2 cellular contexts compared by ENCODE assay signal in the genomic region with DNA sequence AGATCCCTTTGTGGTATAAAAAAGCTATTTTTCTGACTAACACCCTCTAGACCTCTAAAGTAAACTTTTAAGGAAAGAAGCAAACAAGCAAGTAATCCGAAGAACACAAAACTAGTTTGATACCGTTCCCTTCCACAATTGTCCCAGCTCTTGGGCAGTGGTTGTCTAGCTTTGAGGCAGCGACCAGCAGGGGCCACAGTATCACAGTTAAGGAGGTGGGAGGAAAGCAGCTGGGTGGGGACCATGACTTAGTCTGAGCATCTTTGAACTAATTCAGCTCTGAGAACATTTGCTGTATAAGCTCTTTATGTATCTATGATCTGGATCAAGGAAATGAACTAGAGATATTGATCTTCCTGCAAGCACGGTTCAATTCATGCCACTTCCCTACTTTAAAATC.
TF ChIP-seq lines count a peak whose summit lies in the region.

No MANE protein-coding gene starts in this region.

TF ChIP-seq in GM23338, 12 proteins besides CTCF, POLR2A, EP300 and RAD21 (continues in another document):
- no peak for TF ChIP-seq EZH2 (IDR thresholded peaks at IDR 0.05; ENCODE audit: low read depth, unreplicated experiment)
- TF ChIP-seq POLR2AphosphoS5 (IDR thresholded peaks at IDR 0.05; ENCODE audit: low read depth): no peak
- no peak for TF ChIP-seq STAT1 (IDR thresholded peaks at IDR 0.05; ENCODE audit: unreplicated experiment)
- TF ChIP-seq, protein P1, sequence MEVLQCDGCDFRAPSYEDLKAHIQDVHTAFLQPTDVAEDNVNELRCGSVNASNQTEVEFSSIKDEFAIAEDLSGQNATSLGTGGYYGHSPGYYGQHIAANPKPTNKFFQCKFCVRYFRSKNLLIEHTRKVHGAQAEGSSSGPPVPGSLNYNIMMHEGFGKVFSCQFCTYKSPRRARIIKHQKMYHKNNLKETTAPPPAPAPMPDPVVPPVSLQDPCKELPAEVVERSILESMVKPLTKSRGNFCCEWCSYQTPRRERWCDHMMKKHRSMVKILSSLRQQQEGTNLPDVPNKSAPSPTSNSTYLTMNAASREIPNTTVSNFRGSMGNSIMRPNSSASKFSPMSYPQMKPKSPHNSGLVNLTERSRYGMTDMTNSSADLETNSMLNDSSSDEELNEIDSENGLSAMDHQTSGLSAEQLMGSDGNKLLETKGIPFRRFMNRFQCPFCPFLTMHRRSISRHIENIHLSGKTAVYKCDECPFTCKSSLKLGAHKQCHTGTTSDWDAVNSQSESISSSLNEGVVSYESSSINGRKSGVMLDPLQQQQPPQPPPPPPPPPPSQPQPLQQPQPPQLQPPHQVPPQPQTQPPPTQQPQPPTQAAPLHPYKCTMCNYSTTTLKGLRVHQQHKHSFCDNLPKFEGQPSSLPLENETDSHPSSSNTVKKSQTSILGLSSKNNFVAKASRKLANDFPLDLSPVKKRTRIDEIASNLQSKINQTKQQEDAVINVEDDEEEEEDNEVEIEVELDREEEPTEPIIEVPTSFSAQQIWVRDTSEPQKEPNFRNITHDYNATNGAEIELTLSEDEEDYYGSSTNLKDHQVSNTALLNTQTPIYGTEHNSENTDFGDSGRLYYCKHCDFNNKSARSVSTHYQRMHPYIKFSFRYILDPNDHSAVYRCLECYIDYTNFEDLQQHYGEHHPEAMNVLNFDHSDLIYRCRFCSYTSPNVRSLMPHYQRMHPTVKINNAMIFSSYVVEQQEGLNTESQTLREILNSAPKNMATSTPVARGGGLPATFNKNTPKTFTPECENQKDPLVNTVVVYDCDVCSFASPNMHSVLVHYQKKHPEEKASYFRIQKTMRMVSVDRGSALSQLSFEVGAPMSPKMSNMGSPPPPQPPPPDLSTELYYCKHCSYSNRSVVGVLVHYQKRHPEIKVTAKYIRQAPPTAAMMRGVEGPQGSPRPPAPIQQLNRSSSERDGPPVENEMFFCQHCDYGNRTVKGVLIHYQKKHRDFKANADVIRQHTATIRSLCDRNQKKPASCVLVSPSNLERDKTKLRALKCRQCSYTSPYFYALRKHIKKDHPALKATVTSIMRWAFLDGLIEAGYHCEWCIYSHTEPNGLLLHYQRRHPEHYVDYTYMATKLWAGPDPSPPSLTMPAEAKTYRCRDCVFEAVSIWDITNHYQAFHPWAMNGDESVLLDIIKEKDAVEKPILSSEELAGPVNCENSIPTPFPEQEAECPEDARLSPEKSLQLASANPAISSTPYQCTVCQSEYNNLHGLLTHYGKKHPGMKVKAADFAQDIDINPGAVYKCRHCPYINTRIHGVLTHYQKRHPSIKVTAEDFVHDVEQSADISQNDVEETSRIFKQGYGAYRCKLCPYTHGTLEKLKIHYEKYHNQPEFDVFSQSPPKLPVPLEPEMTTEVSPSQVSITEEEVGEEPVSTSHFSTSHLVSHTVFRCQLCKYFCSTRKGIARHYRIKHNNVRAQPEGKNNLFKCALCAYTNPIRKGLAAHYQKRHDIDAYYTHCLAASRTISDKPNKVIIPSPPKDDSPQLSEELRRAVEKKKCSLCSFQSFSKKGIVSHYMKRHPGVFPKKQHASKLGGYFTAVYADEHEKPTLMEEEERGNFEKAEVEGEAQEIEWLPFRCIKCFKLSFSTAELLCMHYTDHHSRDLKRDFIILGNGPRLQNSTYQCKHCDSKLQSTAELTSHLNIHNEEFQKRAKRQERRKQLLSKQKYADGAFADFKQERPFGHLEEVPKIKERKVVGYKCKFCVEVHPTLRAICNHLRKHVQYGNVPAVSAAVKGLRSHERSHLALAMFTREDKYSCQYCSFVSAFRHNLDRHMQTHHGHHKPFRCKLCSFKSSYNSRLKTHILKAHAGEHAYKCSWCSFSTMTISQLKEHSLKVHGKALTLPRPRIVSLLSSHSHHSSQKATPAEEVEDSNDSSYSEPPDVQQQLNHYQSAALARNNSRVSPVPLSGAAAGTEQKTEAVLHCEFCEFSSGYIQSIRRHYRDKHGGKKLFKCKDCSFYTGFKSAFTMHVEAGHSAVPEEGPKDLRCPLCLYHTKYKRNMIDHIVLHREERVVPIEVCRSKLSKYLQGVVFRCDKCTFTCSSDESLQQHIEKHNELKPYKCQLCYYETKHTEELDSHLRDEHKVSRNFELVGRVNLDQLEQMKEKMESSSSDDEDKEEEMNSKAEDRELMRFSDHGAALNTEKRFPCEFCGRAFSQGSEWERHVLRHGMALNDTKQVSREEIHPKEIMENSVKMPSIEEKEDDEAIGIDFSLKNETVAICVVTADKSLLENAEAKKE (CRISPR knock-in tag; IDR thresholded peaks at IDR 0.05): no peak
- no peak for TF ChIP-seq EZH2phosphoT487 (IDR thresholded peaks at IDR 0.05; ENCODE audit: unreplicated experiment)
- no peak for TF ChIP-seq CREB1 (CRISPR knock-in tag; IDR thresholded peaks at IDR 0.05; ENCODE audit: low read depth)
- no peak for TF ChIP-seq JUNB (IDR thresholded peaks at IDR 0.05; ENCODE audit: unreplicated experiment)
- TF ChIP-seq NANOG (IDR thresholded peaks at IDR 0.05; ENCODE audit: borderline replicate concordance): no peak
- TF ChIP-seq, protein P2, sequence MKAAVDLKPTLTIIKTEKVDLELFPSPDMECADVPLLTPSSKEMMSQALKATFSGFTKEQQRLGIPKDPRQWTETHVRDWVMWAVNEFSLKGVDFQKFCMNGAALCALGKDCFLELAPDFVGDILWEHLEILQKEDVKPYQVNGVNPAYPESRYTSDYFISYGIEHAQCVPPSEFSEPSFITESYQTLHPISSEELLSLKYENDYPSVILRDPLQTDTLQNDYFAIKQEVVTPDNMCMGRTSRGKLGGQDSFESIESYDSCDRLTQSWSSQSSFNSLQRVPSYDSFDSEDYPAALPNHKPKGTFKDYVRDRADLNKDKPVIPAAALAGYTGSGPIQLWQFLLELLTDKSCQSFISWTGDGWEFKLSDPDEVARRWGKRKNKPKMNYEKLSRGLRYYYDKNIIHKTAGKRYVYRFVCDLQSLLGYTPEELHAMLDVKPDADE (IDR thresholded peaks at IDR 0.05): no peak
- TF ChIP-seq, protein P3, sequence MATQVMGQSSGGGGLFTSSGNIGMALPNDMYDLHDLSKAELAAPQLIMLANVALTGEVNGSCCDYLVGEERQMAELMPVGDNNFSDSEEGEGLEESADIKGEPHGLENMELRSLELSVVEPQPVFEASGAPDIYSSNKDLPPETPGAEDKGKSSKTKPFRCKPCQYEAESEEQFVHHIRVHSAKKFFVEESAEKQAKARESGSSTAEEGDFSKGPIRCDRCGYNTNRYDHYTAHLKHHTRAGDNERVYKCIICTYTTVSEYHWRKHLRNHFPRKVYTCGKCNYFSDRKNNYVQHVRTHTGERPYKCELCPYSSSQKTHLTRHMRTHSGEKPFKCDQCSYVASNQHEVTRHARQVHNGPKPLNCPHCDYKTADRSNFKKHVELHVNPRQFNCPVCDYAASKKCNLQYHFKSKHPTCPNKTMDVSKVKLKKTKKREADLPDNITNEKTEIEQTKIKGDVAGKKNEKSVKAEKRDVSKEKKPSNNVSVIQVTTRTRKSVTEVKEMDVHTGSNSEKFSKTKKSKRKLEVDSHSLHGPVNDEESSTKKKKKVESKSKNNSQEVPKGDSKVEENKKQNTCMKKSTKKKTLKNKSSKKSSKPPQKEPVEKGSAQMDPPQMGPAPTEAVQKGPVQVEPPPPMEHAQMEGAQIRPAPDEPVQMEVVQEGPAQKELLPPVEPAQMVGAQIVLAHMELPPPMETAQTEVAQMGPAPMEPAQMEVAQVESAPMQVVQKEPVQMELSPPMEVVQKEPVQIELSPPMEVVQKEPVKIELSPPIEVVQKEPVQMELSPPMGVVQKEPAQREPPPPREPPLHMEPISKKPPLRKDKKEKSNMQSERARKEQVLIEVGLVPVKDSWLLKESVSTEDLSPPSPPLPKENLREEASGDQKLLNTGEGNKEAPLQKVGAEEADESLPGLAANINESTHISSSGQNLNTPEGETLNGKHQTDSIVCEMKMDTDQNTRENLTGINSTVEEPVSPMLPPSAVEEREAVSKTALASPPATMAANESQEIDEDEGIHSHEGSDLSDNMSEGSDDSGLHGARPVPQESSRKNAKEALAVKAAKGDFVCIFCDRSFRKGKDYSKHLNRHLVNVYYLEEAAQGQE (IDR thresholded peaks at IDR 0.05; ENCODE audit: unreplicated experiment): no peak

TF ChIP-seq in GM12878, 131 proteins besides CTCF, POLR2A, EP300 and RAD21:
- no peak for TF ChIP-seq SMAD1 (IDR thresholded peaks at IDR 0.05; ENCODE audit: low read depth, partially characterized antibody)
- no peak for TF ChIP-seq NBN (IDR thresholded peaks at IDR 0.05)
- TF ChIP-seq SUPT20H (IDR thresholded peaks at IDR 0.05; ENCODE audit: borderline replicate concordance, control insufficient read depth, low read depth, low read length): no peak
- no peak for TF ChIP-seq RUNX3 (IDR thresholded peaks at IDR 0.05; ENCODE audit: low read length)
- no peak for TF ChIP-seq YBX1 (IDR thresholded peaks at IDR 0.05)
